ENCODE assay signal across 33 cellular contexts in the genomic region with DNA sequence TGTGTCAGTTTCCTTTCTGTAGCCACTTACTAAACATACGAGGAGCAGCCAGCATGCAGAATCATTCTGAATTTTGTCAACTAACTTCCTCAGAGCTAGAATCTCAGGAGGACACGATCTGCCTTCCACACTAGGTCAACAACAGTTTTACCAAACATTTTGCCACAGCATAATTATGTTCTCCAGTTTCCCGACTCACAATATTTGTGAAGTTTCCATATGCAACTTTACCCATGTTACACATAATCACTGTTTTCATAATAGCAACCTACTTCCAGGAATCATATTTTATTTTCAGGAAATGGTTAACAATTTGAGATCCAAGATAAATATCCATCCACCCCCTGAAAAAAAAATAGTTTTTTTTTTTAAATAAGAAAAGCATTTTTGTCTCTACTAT.
"Had no signal": no experiment of that assay in that cellular context is flagged by ENCODE, and none has a peak within 500 bp of the region (broad histone marks: within the 10 kb centered on the region; RNA-seq: fewer than 3 reads in every experiment).

No MANE protein-coding gene starts in this region.

- H3K36me3 ChIP-seq: adrenal gland, esophagus muscularis mucosa, gastrocnemius medialis, heart left ventricle had no signal

- H3K9me3 Mint-ChIP-seq: activated CD4-positive, alpha-beta T cell treated with anti-CD3 and anti-CD28 coated beads, Interleukin-2, amount 10 ng/mL, durations not matched to agents 24 days and 14 days; activated T-helper 1 cell treated with anti-CD3 and anti-CD28 coated beads, Interleukin-12 subunit alpha, Interleukin-12 subunit beta, Interleukin-2, Interleukin-4 antibody, amounts not matched to agents 30 ng/mL and 10 ng/mL and 1 ng/mL, durations not matched to agents 14 hours and 24 hours and 36 hours; endodermal cell had no signal

- H3K27me3 ChIP-seq: adrenal gland, body of pancreas, dorsolateral prefrontal cortex, esophagus muscularis mucosa, foreskin keratinocyte, gastrocnemius medialis, heart left ventricle had no signal

- H3K4me1 ChIP-seq: adrenal gland, body of pancreas, esophagus muscularis mucosa, foreskin keratinocyte, gastrocnemius medialis had no signal

- H3K27me3 Mint-ChIP-seq: activated CD4-positive, alpha-beta memory T cell treated with anti-CD3 and anti-CD28 coated beads for 36 hours; activated CD4-positive, alpha-beta T cell treated with anti-CD3 and anti-CD28 coated beads for 36 hours; activated CD4-positive, alpha-beta T cell treated with anti-CD3 and anti-CD28 coated beads, Interleukin-2, amount 10 ng/mL, durations not matched to agents 24 days and 14 days; activated CD8-positive, alpha-beta memory T cell treated with anti-CD3 and anti-CD28 coated beads, Interleukin-2, amount 10 ng/mL, durations not matched to agents 7 days and 5 days; activated naive CD4-positive, alpha-beta T cell treated with anti-CD3 and anti-CD28 coated beads, Interleukin-2, amount 50 U/mL, for 24 hours; activated naive CD8-positive, alpha-beta T cell treated with anti-CD3 and anti-CD28 coated beads for 36 hours; activated naive CD8-positive, alpha-beta T cell treated with anti-CD3 and anti-CD28 coated beads, Interleukin-2, amount 50 U/mL, for 24 hours had no signal

- H3K4me3 ChIP-seq: adrenal gland, body of pancreas, dorsolateral prefrontal cortex, esophagus muscularis mucosa, gastrocnemius medialis, heart left ventricle had no signal

- H3K4me3 Mint-ChIP-seq: activated CD4-positive, alpha-beta memory T cell treated with anti-CD3 and anti-CD28 coated beads for 36 hours; activated CD4-positive, alpha-beta T cell treated with anti-CD3 and anti-CD28 coated beads for 36 hours; activated CD4-positive, alpha-beta T cell treated with anti-CD3 and anti-CD28 coated beads, Interleukin-2, amount 10 ng/mL, durations not matched to agents 24 days and 14 days; activated CD8-positive, alpha-beta memory T cell treated with anti-CD3 and anti-CD28 coated beads, Interleukin-2, amount 10 ng/mL, durations not matched to agents 7 days and 5 days; activated CD8-positive, alpha-beta T cell treated with anti-CD3 and anti-CD28 coated beads, Interleukin-2, amount 10 ng/mL, durations not matched to agents 7 days and 5 days; activated naive CD4-positive, alpha-beta T cell treated with anti-CD3 and anti-CD28 coated beads for 36 hours; activated naive CD4-positive, alpha-beta T cell treated with anti-CD3 and anti-CD28 coated beads, Interleukin-2, amount 50 U/mL, for 24 hours; activated naive CD8-positive, alpha-beta T cell treated with anti-CD3 and anti-CD28 coated beads for 36 hours; activated naive CD8-positive, alpha-beta T cell treated with anti-CD3 and anti-CD28 coated beads, Interleukin-2, amount 50 U/mL, for 24 hours; activated T-helper 1 cell treated with anti-CD3 and anti-CD28 coated beads, Interleukin-12 subunit alpha, Interleukin-12 subunit beta, Interleukin-2, Interleukin-4 antibody, amounts not matched to agents 30 ng/mL and 10 ng/mL and 1 ng/mL, durations not matched to agents 14 hours and 24 hours and 36 hours; endodermal cell had no signal

- DNase-seq: activated CD4-positive, alpha-beta memory T cell treated with anti-CD3 and anti-CD28 coated beads for 36 hours; activated CD4-positive, alpha-beta T cell treated with anti-CD3 and anti-CD28 coated beads for 36 hours; activated CD4-positive, CD25-positive, alpha-beta regulatory T cell; activated CD4-positive, CD25-positive, alpha-beta regulatory T cell treated with anti-CD3 and anti-CD28 coated beads, Interleukin-2, amount 50 U/mL, for 72 hours; activated CD8-positive, alpha-beta memory T cell treated with anti-CD3 and anti-CD28 coated beads, Interleukin-2, amount 10 ng/mL, durations not matched to agents 7 days and 5 days; activated CD8-positive, alpha-beta memory T cell treated with anti-CD3 and anti-CD28 coated beads, Interleukin-2, amount 50 U/mL, for 4 hours; activated CD8-positive, alpha-beta T cell treated with anti-CD3 and anti-CD28 coated beads, Interleukin-2, amount 10 ng/mL, durations not matched to agents 7 days and 5 days; activated effector memory CD4-positive, alpha-beta T cell treated with anti-CD3 and anti-CD28 coated beads, Interleukin-2, amount 50 U/mL, for 16 hours; activated naive CD4-positive, alpha-beta T cell treated with anti-CD3 and anti-CD28 coated beads for 36 hours; activated naive CD8-positive, alpha-beta T cell treated with anti-CD3 and anti-CD28 coated beads for 36 hours; activated naive CD8-positive, alpha-beta T cell treated with anti-CD3 and anti-CD28 coated beads, Interleukin-2, amount 50 U/mL, for 24 hours; activated T-cell treated with anti-CD3 and anti-CD28 coated beads, Interleukin-2, amount 50 U/mL, for 1 hour; activated T-cell treated with anti-CD3 and anti-CD28 coated beads, Interleukin-2, amount 50 U/mL, for 48 hours; adrenal gland; amygdala; aorta; body of pancreas; caudate nucleus; cortex of kidney; dorsolateral prefrontal cortex; effector memory CD4-positive, alpha-beta T cell; endodermal cell; erythroblast; foreskin keratinocyte; gastrocnemius medialis; glutamatergic neuron; heart left ventricle; T-helper 2 cell had no signal

- H3K27ac ChIP-seq: adrenal gland, body of pancreas, dorsolateral prefrontal cortex, esophagus muscularis mucosa, foreskin keratinocyte, gastrocnemius medialis, heart left ventricle had no signal

- H3K4me1 Mint-ChIP-seq: activated CD4-positive, alpha-beta T cell treated with anti-CD3 and anti-CD28 coated beads for 36 hours; activated CD4-positive, alpha-beta T cell treated with anti-CD3 and anti-CD28 coated beads, Interleukin-2, amount 10 ng/mL, durations not matched to agents 24 days and 14 days; activated CD8-positive, alpha-beta memory T cell treated with anti-CD3 and anti-CD28 coated beads, Interleukin-2, amount 10 ng/mL, durations not matched to agents 7 days and 5 days; activated naive CD4-positive, alpha-beta T cell treated with anti-CD3 and anti-CD28 coated beads, Interleukin-2, amount 50 U/mL, for 24 hours; activated naive CD8-positive, alpha-beta T cell treated with anti-CD3 and anti-CD28 coated beads for 36 hours; activated naive CD8-positive, alpha-beta T cell treated with anti-CD3 and anti-CD28 coated beads, Interleukin-2, amount 50 U/mL, for 24 hours had no signal

- H3K36me3 Mint-ChIP-seq: activated CD4-positive, alpha-beta memory T cell treated with anti-CD3 and anti-CD28 coated beads for 36 hours; activated CD8-positive, alpha-beta memory T cell treated with anti-CD3 and anti-CD28 coated beads, Interleukin-2, amount 10 ng/mL, durations not matched to agents 7 days and 5 days; activated naive CD4-positive, alpha-beta T cell treated with anti-CD3 and anti-CD28 coated beads, Interleukin-2, amount 50 U/mL, for 24 hours; activated naive CD8-positive, alpha-beta T cell treated with anti-CD3 and anti-CD28 coated beads for 36 hours had no signal

- H3K9me3 ChIP-seq: adrenal gland, body of pancreas, esophagus muscularis mucosa, gastrocnemius medialis, heart left ventricle had no signal

- H3K27ac Mint-ChIP-seq: activated CD4-positive, alpha-beta memory T cell treated with anti-CD3 and anti-CD28 coated beads for 36 hours; activated CD4-positive, alpha-beta T cell treated with anti-CD3 and anti-CD28 coated beads for 36 hours; activated CD4-positive, alpha-beta T cell treated with anti-CD3 and anti-CD28 coated beads, Interleukin-2, amount 10 ng/mL, durations not matched to agents 24 days and 14 days; activated CD8-positive, alpha-beta memory T cell treated with anti-CD3 and anti-CD28 coated beads, Interleukin-2, amount 10 ng/mL, durations not matched to agents 7 days and 5 days; activated CD8-positive, alpha-beta T cell treated with anti-CD3 and anti-CD28 coated beads, Interleukin-2, amount 10 ng/mL, durations not matched to agents 7 days and 5 days; activated naive CD4-positive, alpha-beta T cell treated with anti-CD3 and anti-CD28 coated beads for 36 hours; activated naive CD4-positive, alpha-beta T cell treated with anti-CD3 and anti-CD28 coated beads, Interleukin-2, amount 50 U/mL, for 24 hours; activated naive CD8-positive, alpha-beta T cell treated with anti-CD3 and anti-CD28 coated beads for 36 hours; activated naive CD8-positive, alpha-beta T cell treated with anti-CD3 and anti-CD28 coated beads, Interleukin-2, amount 50 U/mL, for 24 hours; activated T-helper 1 cell treated with anti-CD3 and anti-CD28 coated beads, Interleukin-12 subunit alpha, Interleukin-12 subunit beta, Interleukin-2, Interleukin-4 antibody, amounts not matched to agents 30 ng/mL and 10 ng/mL and 1 ng/mL, durations not matched to agents 14 hours and 24 hours and 36 hours; activated T-helper 2 cell treated with anti-CD3 and anti-CD28 coated beads, Interferon-gamma antibody, Interleukin-2, Interleukin-4, amounts not matched to agents 10 μg/mL and 5 μg/mL and 100 μg/mL, durations not matched to agents 14 hours and 24 hours and 36 hours; endodermal cell had no signal

- ATAC-seq: activated CD4-positive, alpha-beta T cell treated with anti-CD3 and anti-CD28 coated beads for 36 hours; activated CD8-positive, alpha-beta memory T cell treated with anti-CD3 and anti-CD28 coated beads, Interleukin-2, amount 10 ng/mL, durations not matched to agents 7 days and 5 days; activated CD8-positive, alpha-beta T cell treated with anti-CD3 and anti-CD28 coated beads, Interleukin-2, amount 10 ng/mL, durations not matched to agents 7 days and 5 days; activated naive CD8-positive, alpha-beta T cell treated with anti-CD3 and anti-CD28 coated beads, Interleukin-2, amount 50 U/mL, for 24 hours; body of pancreas; foreskin keratinocyte; gastrocnemius medialis; heart left ventricle had no signal
